ENCODE assay signal across 12 cellular contexts in genomic region chr5:157540124-157540523, GRCh38. TPM values are rescaled to one million over a fixed set of nuclear protein-coding genes. Genes with fewer than 3 reads are reported as not detected.
A peak's percentile ranks its signal among the peaks of the same experiment; 100 is the strongest.
DNase-seq lines count a peak whose midpoint lies in the region; ATAC-seq and TF ChIP-seq lines count a peak whose summit lies in the region.
"Had no signal": no experiment of that assay in that cellular context is flagged by ENCODE, and none has a peak within 500 bp of the region (broad histone marks: within the 10 kb centered on the region; RNA-seq: fewer than 3 reads in every experiment).

No MANE protein-coding gene starts in this region.

- no peaks in the 10 kb centered on the region for H3K27me3 Mint-ChIP-seq in activated CD8-positive, alpha-beta memory T cell treated with anti-CD3 and anti-CD28 coated beads, Interleukin-2, amount 10 ng/mL, durations not matched to agents 7 days and 5 days
- no peaks in the 10 kb centered on the region for H3K27me3 Mint-ChIP-seq in effector memory CD8-positive, alpha-beta T cell
- no peaks in the 10 kb centered on the region for H3K27me3 Mint-ChIP-seq in stimulated activated memory B cell treated with anti-CD40 and anti-IgM and Interleukin-4, amounts not matched to agents 10 μg/mL and 1 μg/mL and 100 μg/mL, for 72 hours

- H3K4me3 ChIP-seq in MM.1S (ENCODE audit: low read length) = peak overlapping the region; percentile 43
- H3K4me3 ChIP-seq: hepatocyte, ovary had no signal

- CTCF ChIA-PET in activated CD8-positive, alpha-beta memory T cell treated with anti-CD3 and anti-CD28 coated beads, Interleukin-2, amount 10 ng/mL, durations not matched to agents 7 days and 5 days (lab: Charles Lee) = interaction anchor here (1.2 to 2.5 kb wide), 7 partner anchors 10 to 201 kb away, joined by 3 to 9 read pairs (median 5); partner anchors contain the start of gene THG1L

- H3K4me1 ChIP-seq in MM.1S (ENCODE audit: low read length) = peaks cover 22% of the 10 kb centered on the region

- peaks cover 23% of the 10 kb centered on the region for H3F3A ChIP-seq in MM.1S (ENCODE audit: insufficient read depth, low read length)

- H3K79me2 ChIP-seq in MM.1S (ENCODE audit: low read length) = no peaks in the 10 kb centered on the region
- H3K79me2 ChIP-seq: hepatocyte had no signal

- H3K27ac ChIP-seq in MM.1S (ENCODE audit: low read length) = peak overlapping the region; percentile 61; the same call in 1 of the 2 replicates
- H3K27ac ChIP-seq: hepatocyte, ovary, WERI-Rb-1 had no signal

- no peaks in the 10 kb centered on the region for H4K20me1 ChIP-seq in MM.1S (ENCODE audit: insufficient read depth, low read length)

- H3K9me3 Mint-ChIP-seq in activated CD8-positive, alpha-beta memory T cell treated with anti-CD3 and anti-CD28 coated beads, Interleukin-2, amount 10 ng/mL, durations not matched to agents 7 days and 5 days (ENCODE audit: low read depth) = no peaks in the 10 kb centered on the region
- no peaks in the 10 kb centered on the region for H3K9me3 Mint-ChIP-seq in effector memory CD8-positive, alpha-beta T cell
- no peaks in the 10 kb centered on the region for H3K9me3 Mint-ChIP-seq in stimulated activated memory B cell treated with anti-CD40 and anti-IgM and Interleukin-4, amounts not matched to agents 10 μg/mL and 1 μg/mL and 100 μg/mL, for 72 hours

- TF ChIP-seq POLR2A in erythroblast (IDR thresholded peaks at IDR 0.05; ENCODE audit: low read length) = no peak

- no peaks in the 10 kb centered on the region for H3K9me3 ChIP-seq in MM.1S (replicated peaks; ENCODE audit: insufficient read depth, low read length)
- H3K9me3 ChIP-seq: ovary had no signal

- H3K4me1 Mint-ChIP-seq in activated CD8-positive, alpha-beta memory T cell treated with anti-CD3 and anti-CD28 coated beads, Interleukin-2, amount 10 ng/mL, durations not matched to agents 7 days and 5 days = peaks cover 90% of the 10 kb centered on the region
- peaks cover 39 to 52% of the 10 kb centered on the region in 2 donors for H3K4me1 Mint-ChIP-seq in effector memory CD8-positive, alpha-beta T cell (ENCODE audit: low read depth in 2 of 2)
- H3K4me1 Mint-ChIP-seq in stimulated activated memory B cell treated with anti-CD40 and anti-IgM and Interleukin-4, amounts not matched to agents 10 μg/mL and 1 μg/mL and 100 μg/mL, for 72 hours = peaks cover 69% of the 10 kb centered on the region

- peaks cover 60% of the 10 kb centered on the region for H3K36me3 Mint-ChIP-seq in activated CD8-positive, alpha-beta memory T cell treated with anti-CD3 and anti-CD28 coated beads, Interleukin-2, amount 10 ng/mL, durations not matched to agents 7 days and 5 days
- H3K36me3 Mint-ChIP-seq in effector memory CD8-positive, alpha-beta T cell (ENCODE audit: insufficient read depth) = no peaks in the 10 kb centered on the region
- H3K36me3 Mint-ChIP-seq in stimulated activated memory B cell treated with anti-CD40 and anti-IgM and Interleukin-4, amounts not matched to agents 10 μg/mL and 1 μg/mL and 100 μg/mL, for 72 hours = peaks cover 15% of the 10 kb centered on the region

- H3K9ac ChIP-seq in MM.1S (ENCODE audit: low read length) = peak overlapping the region; percentile 39

- no peaks in the 10 kb centered on the region for H3K27me3 ChIP-seq in MM.1S (replicated peaks; ENCODE audit: insufficient read depth, low read length)
- H3K27me3 ChIP-seq: hepatocyte, ovary had no signal

- H3K4me2 ChIP-seq in MM.1S (ENCODE audit: low read depth, low read length) = peak overlapping the region; percentile 87
- H3K4me2 ChIP-seq: hepatocyte had no signal

- DNase-seq in activated CD8-positive, alpha-beta memory T cell treated with anti-CD3 and anti-CD28 coated beads, Interleukin-2, amount 10 ng/mL, durations not matched to agents 7 days and 5 days = no peak
- no peak for DNase-seq in activated CD8-positive, alpha-beta memory T cell treated with anti-CD3 and anti-CD28 coated beads, Interleukin-2, amount 50 U/mL, for 48 hours
- DNase-seq in MM.1S (no peak), erythroblast (lab: John Stamatoyannopoulos, UW) (no peak), cerebellum (ENCODE audit: low spot score) (no peak)
- DNase-seq in effector memory CD8-positive, alpha-beta T cell = peak in 1 of 3 experiments; percentile 6
- DNase-seq: caudate nucleus, ovary, WERI-Rb-1 had no signal

- H3K36me3 ChIP-seq in MM.1S (replicated peaks; ENCODE audit: insufficient read depth, low read length) = no peaks in the 10 kb centered on the region
- H3K36me3 ChIP-seq: ovary, WERI-Rb-1 had no signal

- peak overlapping the region; percentile 95 for H3K27ac Mint-ChIP-seq in activated CD8-positive, alpha-beta memory T cell treated with anti-CD3 and anti-CD28 coated beads, Interleukin-2, amount 10 ng/mL, durations not matched to agents 7 days and 5 days
- H3K27ac Mint-ChIP-seq in effector memory CD8-positive, alpha-beta T cell = peak overlapping the region; percentile 89
- peak overlapping the region; percentile 84 for H3K27ac Mint-ChIP-seq in stimulated activated memory B cell treated with anti-CD40 and anti-IgM and Interleukin-4, amounts not matched to agents 10 μg/mL and 1 μg/mL and 100 μg/mL, for 72 hours

- no peak for ATAC-seq in activated CD8-positive, alpha-beta memory T cell treated with anti-CD3 and anti-CD28 coated beads, Interleukin-2, amount 10 ng/mL, durations not matched to agents 7 days and 5 days
- ATAC-seq in effector memory CD8-positive, alpha-beta T cell (replicated peaks) = peak; percentile 39
- no peak for ATAC-seq in stimulated activated memory B cell treated with anti-CD40 and anti-IgM and Interleukin-4, amounts not matched to agents 10 μg/mL and 1 μg/mL and 100 μg/mL, for 72 hours
- ATAC-seq in GM18861 (IDR thresholded peaks at IDR 0.05; ENCODE audit: unreplicated experiment) = no peak

- TF ChIP-seq CTCF in MM.1S (IDR thresholded peaks at IDR 0.05; ENCODE audit: low read length) = no peak

- H2AFZ ChIP-seq in MM.1S (ENCODE audit: low read length) = peak overlapping the region; percentile 67
- H2AFZ ChIP-seq: hepatocyte had no signal

- H3K9me2 ChIP-seq in MM.1S (replicated peaks; ENCODE audit: insufficient read depth, low read length) = no peaks in the 10 kb centered on the region

- H3K4me3 Mint-ChIP-seq in activated CD8-positive, alpha-beta memory T cell treated with anti-CD3 and anti-CD28 coated beads, Interleukin-2, amount 10 ng/mL, durations not matched to agents 7 days and 5 days = peak overlapping the region; percentile 68
- peak overlapping the region; percentile 68 to 78 for H3K4me3 Mint-ChIP-seq in effector memory CD8-positive, alpha-beta T cell
- peak overlapping the region; percentile 58 for H3K4me3 Mint-ChIP-seq in stimulated activated memory B cell treated with anti-CD40 and anti-IgM and Interleukin-4, amounts not matched to agents 10 μg/mL and 1 μg/mL and 100 μg/mL, for 72 hours

RNA-seq across cellular contexts. Expression of gene ADAM19, which starts 35.5 kb away (rescaled TPM):
- total RNA-seq in activated CD8-positive, alpha-beta memory T cell treated with anti-CD3 and anti-CD28 coated beads, Interleukin-2, amount 10 ng/mL, durations not matched to agents 7 days and 5 days = 100 to 1,000 TPM; 219 to 341 TPM
- 11.8 TPM for total RNA-seq in cerebellum

Comparison
In these comparisons a context has a peak if more than half of its experiments do, and no peak if none do; other contexts are left out.
1. RNA of gene ADAM19, which starts 35.5 kb away (total RNA-seq): 219 to 341 TPM in activated CD8-positive, alpha-beta memory T cell treated with anti-CD3 and anti-CD28 coated beads, Interleukin-2, amount 10 ng/mL, durations not matched to agents 7 days and 5 days; 11.8 TPM in cerebellum (single experiment); every median in the first group is over 10 times any median in the second.
2. Peak in every context shown above with its lines, with median percentiles within 50 percentile points of each other: H3K27ac Mint-ChIP-seq and H3K4me3 Mint-ChIP-seq.